ENCODE assay signal across 1 cellular context in the genomic region with DNA sequence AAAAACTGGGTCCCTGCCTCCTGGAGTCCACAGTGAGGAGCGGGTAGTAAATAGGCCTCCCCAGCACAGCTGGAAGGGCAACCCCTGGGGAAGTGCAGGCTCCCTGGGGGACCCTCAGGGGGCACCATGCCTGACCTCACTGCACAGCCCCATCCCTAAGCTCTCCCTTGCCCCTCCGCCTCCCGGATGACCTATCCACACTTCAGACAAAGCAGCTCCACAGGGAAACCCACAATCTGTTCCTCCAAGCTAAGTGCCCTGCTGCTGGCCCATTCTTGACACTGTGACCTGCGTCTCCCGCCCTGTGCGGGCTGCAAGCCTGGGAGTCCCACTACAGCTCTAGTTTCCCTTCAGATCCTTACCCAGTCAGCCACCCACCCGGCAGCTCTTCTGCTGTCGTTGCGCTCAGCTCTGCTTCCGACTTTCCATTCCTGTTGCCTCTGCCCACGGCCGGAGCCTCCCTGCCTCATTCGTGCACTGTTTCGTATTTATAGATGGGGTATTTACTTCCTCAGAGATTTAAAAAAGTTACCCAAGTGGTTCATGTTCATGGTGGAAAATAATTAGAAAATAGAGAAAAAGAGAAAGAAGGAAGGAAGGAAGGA.
TF ChIP-seq lines count a peak whose summit lies in the region.

No MANE protein-coding gene starts in this region.

TF ChIP-seq in H1, 55 proteins besides CTCF, POLR2A, EP300 and RAD21:
- TF ChIP-seq CHD1 (IDR thresholded peaks at IDR 0.05; ENCODE audit: low read depth, low read length): no peak
- no peak for TF ChIP-seq RNF2 (IDR thresholded peaks at IDR 0.05; ENCODE audit: borderline replicate concordance, low read depth, low read length, missing control alignments, poor library complexity, severe bottlenecking)
- TF ChIP-seq POU5F1 (IDR thresholded peaks at IDR 0.05; ENCODE audit: low read depth, low read length): no peak
- no peak for TF ChIP-seq NANOG (IDR thresholded peaks at IDR 0.05; ENCODE audit: insufficient read depth, low read depth, low read length, poor library complexity, severe bottlenecking)
- TF ChIP-seq RXRA (IDR thresholded peaks at IDR 0.05; ENCODE audit: insufficient read depth, low read depth, low read length): 0 out of 2 replicates have a peak, but pooled peaks have one; percentile 15
